In genomic region chr11:107250017-107250416, GRCh38 we compare ENCODE assay signal across 33 cellular contexts.
"Had no signal": no experiment of that assay in that cellular context is flagged by ENCODE, and none has a peak within 500 bp of the region (broad histone marks: within the 10 kb centered on the region; RNA-seq: fewer than 3 reads in every experiment).

No MANE protein-coding gene starts in this region.

- DNase-seq: activated CD4-positive, alpha-beta memory T cell treated with anti-CD3 and anti-CD28 coated beads, Interleukin-2, amount 10 ng/mL, durations not matched to agents 7 days and 5 days; activated CD4-positive, alpha-beta T cell treated with anti-CD3 and anti-CD28 coated beads for 1 hour; activated CD4-positive, alpha-beta T cell treated with anti-CD3 and anti-CD28 coated beads for 48 hours; activated CD4-positive, CD25-positive, alpha-beta regulatory T cell; activated CD8-positive, alpha-beta memory T cell treated with anti-CD3 and anti-CD28 coated beads for 24 hours; activated CD8-positive, alpha-beta memory T cell treated with anti-CD3 and anti-CD28 coated beads, Interleukin-2, amount 10 ng/mL, durations not matched to agents 7 days and 5 days; activated CD8-positive, alpha-beta memory T cell treated with anti-CD3 and anti-CD28 coated beads, Interleukin-2, amount 50 U/mL, for 48 hours; activated effector memory CD4-positive, alpha-beta T cell treated with Interleukin-2 at 50 U/mL for 16 hours; activated naive CD4-positive, alpha-beta T cell treated with anti-CD3 and anti-CD28 coated beads, Interleukin-2, amount 10 ng/mL, durations not matched to agents 7 days and 5 days; activated naive CD8-positive, alpha-beta T cell treated with anti-CD3 and anti-CD28 coated beads, Interleukin-2, amount 50 U/mL, for 24 hours; activated T-cell treated with anti-CD3 and anti-CD28 coated beads, Interleukin-2, amount 50 U/mL, for 48 hours; anterior cingulate cortex; caudate nucleus; cerebellar nuclear complex; MM.1S; MV-4-11; NCI-H1092; NCI-H1436 treated with DMSO at 0.1 percent for 48 hours; NCI-H1694 treated with DMSO at 0.1 percent for 48 hours; NCI-H2029 treated with DMSO at 0.1 percent for 48 hours; NCI-H2107; NCI-H226; NCI-H446 treated with DMSO at 0.1 percent for 48 hours; NCI-H524 treated with DMSO at 0.1 percent for 48 hours; Right ventricle myocardium superior; SW 1271; T-helper 1 cell; T-helper 2 cell; T-helper 9 cell had no signal

- H3K27ac Mint-ChIP-seq: activated CD4-positive, alpha-beta memory T cell treated with anti-CD3 and anti-CD28 coated beads, Interleukin-2, amount 10 ng/mL, durations not matched to agents 7 days and 5 days; activated CD8-positive, alpha-beta memory T cell treated with anti-CD3 and anti-CD28 coated beads, Interleukin-2, amount 10 ng/mL, durations not matched to agents 7 days and 5 days; activated naive CD4-positive, alpha-beta T cell treated with anti-CD3 and anti-CD28 coated beads, Interleukin-2, amount 10 ng/mL, durations not matched to agents 7 days and 5 days; activated naive CD8-positive, alpha-beta T cell; activated naive CD8-positive, alpha-beta T cell treated with anti-CD3 and anti-CD28 coated beads, Interleukin-2, amount 50 U/mL, for 24 hours; brain had no signal

- H3K4me1 Mint-ChIP-seq: activated CD4-positive, alpha-beta memory T cell treated with anti-CD3 and anti-CD28 coated beads, Interleukin-2, amount 10 ng/mL, durations not matched to agents 7 days and 5 days; activated CD8-positive, alpha-beta memory T cell treated with anti-CD3 and anti-CD28 coated beads, Interleukin-2, amount 10 ng/mL, durations not matched to agents 7 days and 5 days; activated naive CD4-positive, alpha-beta T cell treated with anti-CD3 and anti-CD28 coated beads, Interleukin-2, amount 10 ng/mL, durations not matched to agents 7 days and 5 days; activated naive CD8-positive, alpha-beta T cell treated with anti-CD3 and anti-CD28 coated beads, Interleukin-2, amount 50 U/mL, for 24 hours; brain had no signal

- H3K27me3 Mint-ChIP-seq: activated CD4-positive, alpha-beta memory T cell treated with anti-CD3 and anti-CD28 coated beads, Interleukin-2, amount 10 ng/mL, durations not matched to agents 7 days and 5 days; activated naive CD4-positive, alpha-beta T cell treated with anti-CD3 and anti-CD28 coated beads, Interleukin-2, amount 10 ng/mL, durations not matched to agents 7 days and 5 days; brain had no signal

- H3K9me3 Mint-ChIP-seq: activated CD4-positive, alpha-beta memory T cell treated with anti-CD3 and anti-CD28 coated beads, Interleukin-2, amount 10 ng/mL, durations not matched to agents 7 days and 5 days; activated naive CD4-positive, alpha-beta T cell treated with anti-CD3 and anti-CD28 coated beads, Interleukin-2, amount 10 ng/mL, durations not matched to agents 7 days and 5 days; activated naive CD8-positive, alpha-beta T cell treated with anti-CD3 and anti-CD28 coated beads, Interleukin-2, amount 50 U/mL, for 24 hours; brain had no signal

- H3K36me3 Mint-ChIP-seq: activated CD8-positive, alpha-beta memory T cell treated with anti-CD3 and anti-CD28 coated beads, Interleukin-2, amount 10 ng/mL, durations not matched to agents 7 days and 5 days; activated naive CD4-positive, alpha-beta T cell treated with anti-CD3 and anti-CD28 coated beads, Interleukin-2, amount 10 ng/mL, durations not matched to agents 7 days and 5 days; activated naive CD8-positive, alpha-beta T cell; brain had no signal

- ATAC-seq: activated CD8-positive, alpha-beta memory T cell treated with anti-CD3 and anti-CD28 coated beads, Interleukin-2, amount 10 ng/mL, durations not matched to agents 7 days and 5 days; activated naive CD8-positive, alpha-beta T cell treated with anti-CD3 and anti-CD28 coated beads, Interleukin-2, amount 50 U/mL, for 24 hours had no signal

- H3K27ac ChIP-seq: KMS-11, VCaP had no signal

- H3K4me3 Mint-ChIP-seq: activated CD4-positive, alpha-beta memory T cell treated with anti-CD3 and anti-CD28 coated beads, Interleukin-2, amount 10 ng/mL, durations not matched to agents 7 days and 5 days; activated CD8-positive, alpha-beta memory T cell treated with anti-CD3 and anti-CD28 coated beads, Interleukin-2, amount 10 ng/mL, durations not matched to agents 7 days and 5 days; activated naive CD4-positive, alpha-beta T cell treated with anti-CD3 and anti-CD28 coated beads, Interleukin-2, amount 10 ng/mL, durations not matched to agents 7 days and 5 days; activated naive CD8-positive, alpha-beta T cell; activated naive CD8-positive, alpha-beta T cell treated with anti-CD3 and anti-CD28 coated beads, Interleukin-2, amount 50 U/mL, for 24 hours; brain had no signal
